15 cellular contexts compared by ENCODE assay signal in the genomic region with DNA sequence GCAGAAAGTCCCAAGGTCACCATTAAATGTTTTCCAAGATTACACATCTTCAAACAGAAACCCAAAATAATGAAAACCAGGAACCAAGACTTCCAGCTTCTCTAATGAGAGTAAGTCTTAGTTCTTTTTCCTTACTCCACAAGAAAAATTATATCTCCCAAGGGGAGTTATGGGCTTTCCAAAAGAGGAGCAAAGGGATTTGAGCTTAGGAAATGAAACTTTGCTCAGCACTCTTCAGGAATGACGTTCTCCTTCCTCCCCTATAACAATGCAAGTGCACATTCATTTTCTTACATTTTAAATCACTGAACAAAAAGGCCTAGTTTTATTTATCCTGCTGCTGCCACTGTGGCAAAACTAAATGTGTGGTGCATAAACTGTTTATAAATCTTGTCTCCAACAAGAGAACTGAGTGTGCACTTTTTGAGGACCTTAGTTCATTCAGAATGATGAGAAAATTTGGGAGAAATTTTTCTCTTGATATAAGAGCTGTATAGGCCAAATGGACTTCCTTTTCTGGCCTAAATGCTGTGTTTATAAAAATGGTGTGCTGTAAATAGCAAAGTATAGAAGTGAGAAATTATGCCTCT.
DNase-seq lines count a peak whose midpoint lies in the region; ATAC-seq and TF ChIP-seq lines count a peak whose summit lies in the region.
"Had no signal": no experiment of that assay in that cellular context is flagged by ENCODE, and none has a peak within 500 bp of the region (broad histone marks: within the 10 kb centered on the region; RNA-seq: fewer than 3 reads in every experiment).

No MANE protein-coding gene starts in this region.

- DNase-seq in breast epithelium (ENCODE audit: low spot score in 2 of 2) (no peak), MCF 10A (ENCODE audit: unreplicated experiment) (no peak), SK-N-MC (ENCODE audit: low read depth, low spot score) (peak; percentile 6), immature natural killer cell (peak in 1 of 3 donors; percentile 20), DMS114 treated with DMSO at 0.1 percent for 48 hours (lab: John Stamatoyannopoulos, UW; ENCODE audit: unreplicated experiment) (no peak), mucosa of descending colon (no peak)
- DNase-seq: activated effector memory CD4-positive, alpha-beta T cell treated with Interleukin-2 at 50 U/mL for 16 hours; foreskin melanocyte; NCI-H2081 treated with DMSO at 0.1 percent for 48 hours; NCI-H748 treated with DMSO at 0.1 percent for 48 hours; RPMI8226; stimulated activated CD4-positive, alpha-beta T cell treated with anti-CD3 and anti-CD28 coated beads, Interleukin-4, amount 100 ng/mL, for 4 hours had no signal

- no peak overlapping the region for H3K9ac ChIP-seq in SK-N-MC (ENCODE audit: insufficient read length)
- peak overlapping the region in 1 of 5 donors; percentile 7 for H3K9ac ChIP-seq in subcutaneous abdominal adipose tissue (ENCODE audit: low read length in 5 of 5)

- no TSS peak for BruUV-seq in MCF 10A (replicated peaks; lab: Mats Ljungman, UMichigan)

- intact Hi-C loops in breast epithelium (cut with DNase I; ENCODE audit: low total_unique reads) (loop anchor here (10.0 kb wide), 1 partner anchor 50 kb away; no protein-coding TSS in a partner anchor), MCF 10A (cut with micrococcal nuclease) (loop anchor here (10.0 kb wide), 1 partner anchor 120 kb away; no protein-coding TSS in a partner anchor), mucosa of descending colon (cut with DNase I, micrococcal nuclease) (loop anchor here in 1 of 2 donors (5.0 kb wide), 1 partner anchor 52 kb away; no protein-coding TSS in a partner anchor)

- no peak for TF ChIP-seq CTCF in breast epithelium (IDR thresholded peaks at IDR 0.05)
- no peak for TF ChIP-seq CTCF in MCF 10A (IDR thresholded peaks at IDR 0.05; ENCODE audit: unreplicated experiment)
- TF ChIP-seq CTCF in mucosa of descending colon (IDR thresholded peaks at IDR 0.05): no peak

- no peak overlapping the region for H3K27ac Mint-ChIP-seq in MCF 10A (ENCODE audit: low read depth, unreplicated experiment)
- H3K27ac Mint-ChIP-seq in immature natural killer cell: peak overlapping the region in 2 of 6 donors; percentile 85 to 93
- H3K27ac Mint-ChIP-seq: stimulated activated effector memory CD8-positive, alpha-beta T cell treated with anti-CD3 and anti-CD28 coated beads, Interleukin-12 subunit alpha, Interleukin-12 subunit beta, amount 100 ng/mL, for 72 hours had no signal

- no peak for TF ChIP-seq POLR2A in breast epithelium (IDR thresholded peaks at IDR 0.05)

- no peaks in the 10 kb centered on the region for H3K27me3 Mint-ChIP-seq in MCF 10A (ENCODE audit: insufficient read depth, unreplicated experiment)
- H3K27me3 Mint-ChIP-seq in immature natural killer cell (ENCODE audit: low read depth in 3 of 3): peaks cover 0 to 3% (median 2%) of the 10 kb centered on the region in 3 donors

- H3K4me3 Mint-ChIP-seq in MCF 10A (ENCODE audit: unreplicated experiment) (no peak overlapping the region), immature natural killer cell (peak overlapping the region; percentile 22 to 83 (median 80))

- H3K9me3 ChIP-seq in breast epithelium (no peaks in the 10 kb centered on the region), SK-N-MC (ENCODE audit: low read depth, low read length) (no peaks in the 10 kb centered on the region), subcutaneous abdominal adipose tissue (ENCODE audit: control insufficient read depth in 5 of 5, low read length in 5 of 5) (no peaks in the 10 kb centered on the region), mucosa of descending colon (no peaks in the 10 kb centered on the region)

- peaks cover 5% of the 10 kb centered on the region for H3K4me1 Mint-ChIP-seq in MCF 10A (ENCODE audit: insufficient read depth, unreplicated experiment)
- H3K4me1 Mint-ChIP-seq in immature natural killer cell: peaks cover 0 to 3% of the 10 kb centered on the region in 2 donors

- H3K36me3 ChIP-seq in breast epithelium (no peaks in the 10 kb centered on the region), SK-N-MC (ENCODE audit: insufficient read depth, low read length) (no peaks in the 10 kb centered on the region), subcutaneous abdominal adipose tissue (ENCODE audit: control insufficient read depth in 5 of 5, insufficient read depth in 5 of 5, low read length in 5 of 5) (no peaks in the 10 kb centered on the region), mucosa of descending colon (ENCODE audit: low read depth) (no peaks in the 10 kb centered on the region)

- H3K4me1 ChIP-seq in breast epithelium: peaks cover 0 to 7% of the 10 kb centered on the region in 2 donors
- H3K4me1 ChIP-seq in subcutaneous abdominal adipose tissue (ENCODE audit: control insufficient read depth in 5 of 5, insufficient read depth in 5 of 5, low read length in 5 of 5): peaks cover 0 to 33% (median 28%) of the 10 kb centered on the region in 5 donors
- no peaks in the 10 kb centered on the region for H3K4me1 ChIP-seq in mucosa of descending colon (ENCODE audit: low read depth)

- H3K27ac ChIP-seq in breast epithelium: peak overlapping the region; percentile 61 to 73
- H3K27ac ChIP-seq in SK-N-MC: no peak overlapping the region
- H3K27ac ChIP-seq in subcutaneous abdominal adipose tissue (ENCODE audit: low read depth, low read length): peak overlapping the region; percentile 70

- H3K9me3 Mint-ChIP-seq in MCF 10A (ENCODE audit: unreplicated experiment) (no peaks in the 10 kb centered on the region), immature natural killer cell (no peaks in the 10 kb centered on the region)
- H3K9me3 Mint-ChIP-seq: stimulated activated effector memory CD8-positive, alpha-beta T cell treated with anti-CD3 and anti-CD28 coated beads, Interleukin-12 subunit alpha, Interleukin-12 subunit beta, amount 100 ng/mL, for 72 hours had no signal

- ATAC-seq in GM19467 (IDR thresholded peaks at IDR 0.05; ENCODE audit: unreplicated experiment): no peak
- ATAC-seq in mucosa of descending colon: no peak
- ATAC-seq: stimulated activated effector memory CD8-positive, alpha-beta T cell treated with anti-CD3 and anti-CD28 coated beads, Interleukin-12 subunit alpha, Interleukin-12 subunit beta, amount 100 ng/mL, for 72 hours had no signal

- H3K27me3 ChIP-seq in breast epithelium: no peaks in the 10 kb centered on the region
- no peaks in the 10 kb centered on the region for H3K27me3 ChIP-seq in subcutaneous abdominal adipose tissue (ENCODE audit: control insufficient read depth in 5 of 5, insufficient read depth in 4 of 5, low read length in 5 of 5)

- H3K4me3 ChIP-seq in breast epithelium (no peak overlapping the region), SK-N-MC (no peak overlapping the region), subcutaneous abdominal adipose tissue (ENCODE audit: low read depth in 1 of 5, low read length in 5 of 5) (no peak overlapping the region), mucosa of descending colon (no peak overlapping the region)

- H3K36me3 Mint-ChIP-seq in MCF 10A (ENCODE audit: insufficient read depth, unreplicated experiment): no peaks in the 10 kb centered on the region
- H3K36me3 Mint-ChIP-seq in immature natural killer cell: peaks cover 3 to 9% (median 5%) of the 10 kb centered on the region in 3 donors

- CTCF ChIA-PET in MCF 10A (lab: Yijun Ruan, JAX): interaction anchor here (0.7 kb wide), 2 partner anchors 412 to 418 kb away, joined by 3 read pairs; no protein-coding TSS in a partner anchor

- POLR2A ChIA-PET in MCF 10A (lab: Yijun Ruan, JAX): interaction anchor here (0.6 to 2.3 kb wide), 7 partner anchors 23 to 409 kb away, joined by 3 to 22 read pairs (median 3); a partner anchor contains a TSS
